In genomic region chr12:120206228-120206627, GRCh38 we compare ENCODE assay signal across 20 cellular contexts.
"Had no signal": no experiment of that assay in that cellular context is flagged by ENCODE, and none has a peak within 500 bp of the region (broad histone marks: within the 10 kb centered on the region; RNA-seq: fewer than 3 reads in every experiment).

No MANE protein-coding gene starts in this region.

- H3K9me3 ChIP-seq: MG63 had no signal

- H3K27ac ChIP-seq: brain microvascular endothelial cell, cardiac muscle cell, PC-9 had no signal

- H3K27me3 Mint-ChIP-seq: activated CD8-positive, alpha-beta T cell treated with anti-CD3 and anti-CD28 coated beads for 36 hours; activated naive CD8-positive, alpha-beta T cell treated with anti-CD3 and anti-CD28 coated beads for 36 hours had no signal

- ATAC-seq: activated CD8-positive, alpha-beta T cell treated with anti-CD3 and anti-CD28 coated beads for 36 hours had no signal

- DNase-seq: activated CD4-positive, CD25-positive, alpha-beta regulatory T cell; activated CD8-positive, alpha-beta memory T cell treated with anti-CD3 and anti-CD28 coated beads, Interleukin-2, amount 50 U/mL, for 4 hours; activated CD8-positive, alpha-beta T cell treated with anti-CD3 and anti-CD28 coated beads for 36 hours; activated effector memory CD4-positive, alpha-beta T cell treated with anti-CD3 and anti-CD28 coated beads, Interleukin-2, amount 50 U/mL, for 16 hours; activated naive CD4-positive, alpha-beta T cell treated with Interleukin-2 at 50 U/mL for 16 hours; activated naive CD8-positive, alpha-beta T cell treated with anti-CD3 and anti-CD28 coated beads for 36 hours; brain microvascular endothelial cell; cerebellar nuclear complex; MG63; NCI-H1105; NCI-H1436; NCI-H1694 treated with DMSO at 0.1 percent for 48 hours; NCI-H2029 treated with DMSO at 0.1 percent for 48 hours; NCI-H524; PC-9; SIG-M5; T-helper 2 cell; T1000 had no signal

- H3K9me3 Mint-ChIP-seq: activated CD8-positive, alpha-beta T cell treated with anti-CD3 and anti-CD28 coated beads for 36 hours; activated naive CD8-positive, alpha-beta T cell treated with anti-CD3 and anti-CD28 coated beads for 36 hours; activated T-helper 1 cell treated with anti-CD3 and anti-CD28 coated beads, Interleukin-12 subunit alpha, Interleukin-12 subunit beta, Interleukin-2, Interleukin-4 antibody, amounts not matched to agents 30 ng/mL and 10 ng/mL and 1 ng/mL, durations not matched to agents 14 hours and 24 hours and 36 hours had no signal

- H3K27ac Mint-ChIP-seq: activated CD8-positive, alpha-beta T cell treated with anti-CD3 and anti-CD28 coated beads for 36 hours; activated naive CD8-positive, alpha-beta T cell treated with anti-CD3 and anti-CD28 coated beads for 36 hours had no signal

- H3K4me2 ChIP-seq: PC-9 had no signal

- H2AFZ ChIP-seq: PC-9 had no signal

- H3K4me3 Mint-ChIP-seq: activated CD8-positive, alpha-beta T cell treated with anti-CD3 and anti-CD28 coated beads for 36 hours; activated naive CD8-positive, alpha-beta T cell treated with anti-CD3 and anti-CD28 coated beads for 36 hours; activated T-helper 1 cell treated with anti-CD3 and anti-CD28 coated beads, Interleukin-12 subunit alpha, Interleukin-12 subunit beta, Interleukin-2, Interleukin-4 antibody, amounts not matched to agents 30 ng/mL and 10 ng/mL and 1 ng/mL, durations not matched to agents 14 hours and 24 hours and 36 hours had no signal

- H3K4me3 ChIP-seq: cardiac muscle cell, MG63, PC-9 had no signal

- H3K27me3 ChIP-seq: brain microvascular endothelial cell, cardiac muscle cell, MG63 had no signal
